Comparison of ENCODE assay signal across 7 cellular contexts in genomic region chr13:112416647-112417046, GRCh38.
"Had no signal": no experiment of that assay in that cellular context is flagged by ENCODE, and none has a peak within 500 bp of the region (broad histone marks: within the 10 kb centered on the region; RNA-seq: fewer than 3 reads in every experiment).

No MANE protein-coding gene starts in this region.

- DNase-seq: GDM1, GF-D8 had no signal

- ATAC-seq: GM12878 had no signal

- FAIRE-seq: GM12878, GM12891, GM12892, GM18507, GM19239 had no signal

- H3K4me3 ChIP-seq: GM12878 had no signal
